Comparison of ENCODE assay signal across 1 cellular context in the genomic region with DNA sequence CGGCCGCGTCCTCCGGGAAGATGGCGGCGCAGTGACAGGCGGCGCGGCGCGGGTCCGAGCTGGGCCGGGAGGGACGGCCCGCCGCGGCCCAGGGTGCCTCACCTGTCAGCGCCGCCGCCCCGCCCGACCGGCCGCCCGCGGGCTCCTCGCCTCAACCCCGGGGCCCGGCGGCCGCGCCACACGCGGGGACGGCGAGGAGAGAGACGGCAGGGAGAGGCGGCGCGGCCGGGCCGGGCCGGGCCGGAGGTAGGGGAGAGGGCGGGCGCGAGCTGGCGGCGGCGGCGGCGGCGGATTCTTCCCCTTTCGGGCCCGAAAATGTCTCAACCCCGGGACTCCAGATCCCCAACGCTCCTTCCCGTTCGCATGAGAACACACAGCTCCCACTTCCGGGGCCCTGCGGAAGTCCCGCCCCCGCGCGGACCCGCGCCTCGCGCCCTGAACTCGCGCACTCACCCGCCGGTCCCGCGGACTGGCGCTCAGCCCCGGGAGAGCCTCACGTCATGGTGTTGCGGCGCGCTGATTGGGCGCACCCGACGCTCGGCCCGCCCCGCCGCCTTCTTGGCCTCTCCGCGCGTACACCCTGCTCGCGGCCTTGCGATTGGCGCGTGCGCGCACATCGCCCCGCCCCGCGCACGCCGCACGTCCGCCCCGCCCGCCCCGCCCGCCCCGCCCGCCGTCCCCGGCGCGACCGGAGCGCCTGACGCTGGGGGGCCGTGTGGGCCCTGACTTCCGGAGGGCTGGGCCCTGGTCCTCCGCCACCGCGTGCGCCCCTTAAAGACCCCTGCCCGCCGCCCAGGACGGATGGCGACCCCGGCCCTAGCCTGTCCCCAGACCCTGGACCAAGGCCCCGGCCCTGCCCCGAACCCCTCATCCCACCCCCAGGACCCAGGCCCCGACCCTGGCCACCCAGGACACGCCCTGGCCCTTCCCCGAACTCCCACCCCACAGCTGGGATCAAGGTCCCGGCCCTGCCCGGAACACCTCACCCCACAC.
TF ChIP-seq lines count a peak whose summit lies in the region.

A gene (minus strand): TSS at position 380 of the 993 bp plus-strand sequence. CDS start 45,984 bp downstream, outside the sequence.

TF ChIP-seq in HepG2, 621 proteins besides CTCF, POLR2A, EP300 and RAD21 (continued from another document and continues in another):
- no peak for TF ChIP-seq ZNF75D (CRISPR knock-in tag; IDR thresholded peaks at IDR 0.05; ENCODE audit: borderline replicate concordance)
- TF ChIP-seq, protein P1, sequence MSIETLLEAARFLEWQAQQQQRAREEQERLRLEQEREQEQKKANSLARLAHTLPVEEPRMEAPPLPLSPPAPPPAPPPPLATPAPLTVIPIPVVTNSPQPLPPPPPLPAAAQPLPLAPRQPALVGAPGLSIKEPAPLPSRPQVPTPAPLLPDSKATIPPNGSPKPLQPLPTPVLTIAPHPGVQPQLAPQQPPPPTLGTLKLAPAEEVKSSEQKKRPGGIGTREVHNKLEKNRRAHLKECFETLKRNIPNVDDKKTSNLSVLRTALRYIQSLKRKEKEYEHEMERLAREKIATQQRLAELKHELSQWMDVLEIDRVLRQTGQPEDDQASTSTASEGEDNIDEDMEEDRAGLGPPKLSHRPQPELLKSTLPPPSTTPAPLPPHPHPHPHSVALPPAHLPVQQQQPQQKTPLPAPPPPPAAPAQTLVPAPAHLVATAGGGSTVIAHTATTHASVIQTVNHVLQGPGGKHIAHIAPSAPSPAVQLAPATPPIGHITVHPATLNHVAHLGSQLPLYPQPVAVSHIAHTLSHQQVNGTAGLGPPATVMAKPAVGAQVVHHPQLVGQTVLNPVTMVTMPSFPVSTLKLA (IDR thresholded peaks at IDR 0.05) = 0 out of 2 replicates have a peak, but pooled peaks have one; percentile 15
- no peak for TF ChIP-seq ZNF530 (CRISPR knock-in tag; IDR thresholded peaks at IDR 0.05; ENCODE audit: low read depth)
- TF ChIP-seq TAF1 (CRISPR knock-in tag; IDR thresholded peaks at IDR 0.05) = peak; percentile 58
- TF ChIP-seq, protein P2, sequence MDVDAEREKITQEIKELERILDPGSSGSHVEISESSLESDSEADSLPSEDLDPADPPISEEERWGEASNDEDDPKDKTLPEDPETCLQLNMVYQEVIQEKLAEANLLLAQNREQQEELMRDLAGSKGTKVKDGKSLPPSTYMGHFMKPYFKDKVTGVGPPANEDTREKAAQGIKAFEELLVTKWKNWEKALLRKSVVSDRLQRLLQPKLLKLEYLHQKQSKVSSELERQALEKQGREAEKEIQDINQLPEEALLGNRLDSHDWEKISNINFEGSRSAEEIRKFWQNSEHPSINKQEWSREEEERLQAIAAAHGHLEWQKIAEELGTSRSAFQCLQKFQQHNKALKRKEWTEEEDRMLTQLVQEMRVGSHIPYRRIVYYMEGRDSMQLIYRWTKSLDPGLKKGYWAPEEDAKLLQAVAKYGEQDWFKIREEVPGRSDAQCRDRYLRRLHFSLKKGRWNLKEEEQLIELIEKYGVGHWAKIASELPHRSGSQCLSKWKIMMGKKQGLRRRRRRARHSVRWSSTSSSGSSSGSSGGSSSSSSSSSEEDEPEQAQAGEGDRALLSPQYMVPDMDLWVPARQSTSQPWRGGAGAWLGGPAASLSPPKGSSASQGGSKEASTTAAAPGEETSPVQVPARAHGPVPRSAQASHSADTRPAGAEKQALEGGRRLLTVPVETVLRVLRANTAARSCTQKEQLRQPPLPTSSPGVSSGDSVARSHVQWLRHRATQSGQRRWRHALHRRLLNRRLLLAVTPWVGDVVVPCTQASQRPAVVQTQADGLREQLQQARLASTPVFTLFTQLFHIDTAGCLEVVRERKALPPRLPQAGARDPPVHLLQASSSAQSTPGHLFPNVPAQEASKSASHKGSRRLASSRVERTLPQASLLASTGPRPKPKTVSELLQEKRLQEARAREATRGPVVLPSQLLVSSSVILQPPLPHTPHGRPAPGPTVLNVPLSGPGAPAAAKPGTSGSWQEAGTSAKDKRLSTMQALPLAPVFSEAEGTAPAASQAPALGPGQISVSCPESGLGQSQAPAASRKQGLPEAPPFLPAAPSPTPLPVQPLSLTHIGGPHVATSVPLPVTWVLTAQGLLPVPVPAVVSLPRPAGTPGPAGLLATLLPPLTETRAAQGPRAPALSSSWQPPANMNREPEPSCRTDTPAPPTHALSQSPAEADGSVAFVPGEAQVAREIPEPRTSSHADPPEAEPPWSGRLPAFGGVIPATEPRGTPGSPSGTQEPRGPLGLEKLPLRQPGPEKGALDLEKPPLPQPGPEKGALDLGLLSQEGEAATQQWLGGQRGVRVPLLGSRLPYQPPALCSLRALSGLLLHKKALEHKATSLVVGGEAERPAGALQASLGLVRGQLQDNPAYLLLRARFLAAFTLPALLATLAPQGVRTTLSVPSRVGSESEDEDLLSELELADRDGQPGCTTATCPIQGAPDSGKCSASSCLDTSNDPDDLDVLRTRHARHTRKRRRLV (CRISPR knock-in tag; IDR thresholded peaks at IDR 0.05) = no peak
- no peak for TF ChIP-seq NR2F6 (IDR thresholded peaks at IDR 0.05)
- no peak; the same call in 1 of the 2 replicates for TF ChIP-seq NR2F6 (CRISPR knock-in tag; IDR thresholded peaks at IDR 0.05)
- TF ChIP-seq ZNF672 (CRISPR knock-in tag; IDR thresholded peaks at IDR 0.05) = no peak
- no peak for TF ChIP-seq ZNF253 (CRISPR knock-in tag; IDR thresholded peaks at IDR 0.05; ENCODE audit: borderline replicate concordance)
- no peak for TF ChIP-seq ZNF816 (CRISPR knock-in tag; IDR thresholded peaks at IDR 0.05; ENCODE audit: borderline replicate concordance)
- TF ChIP-seq, protein P3, sequence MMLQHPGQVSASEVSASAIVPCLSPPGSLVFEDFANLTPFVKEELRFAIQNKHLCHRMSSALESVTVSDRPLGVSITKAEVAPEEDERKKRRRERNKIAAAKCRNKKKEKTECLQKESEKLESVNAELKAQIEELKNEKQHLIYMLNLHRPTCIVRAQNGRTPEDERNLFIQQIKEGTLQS (CRISPR knock-in tag; IDR thresholded peaks at IDR 0.05) = no peak
- TF ChIP-seq, protein P4, sequence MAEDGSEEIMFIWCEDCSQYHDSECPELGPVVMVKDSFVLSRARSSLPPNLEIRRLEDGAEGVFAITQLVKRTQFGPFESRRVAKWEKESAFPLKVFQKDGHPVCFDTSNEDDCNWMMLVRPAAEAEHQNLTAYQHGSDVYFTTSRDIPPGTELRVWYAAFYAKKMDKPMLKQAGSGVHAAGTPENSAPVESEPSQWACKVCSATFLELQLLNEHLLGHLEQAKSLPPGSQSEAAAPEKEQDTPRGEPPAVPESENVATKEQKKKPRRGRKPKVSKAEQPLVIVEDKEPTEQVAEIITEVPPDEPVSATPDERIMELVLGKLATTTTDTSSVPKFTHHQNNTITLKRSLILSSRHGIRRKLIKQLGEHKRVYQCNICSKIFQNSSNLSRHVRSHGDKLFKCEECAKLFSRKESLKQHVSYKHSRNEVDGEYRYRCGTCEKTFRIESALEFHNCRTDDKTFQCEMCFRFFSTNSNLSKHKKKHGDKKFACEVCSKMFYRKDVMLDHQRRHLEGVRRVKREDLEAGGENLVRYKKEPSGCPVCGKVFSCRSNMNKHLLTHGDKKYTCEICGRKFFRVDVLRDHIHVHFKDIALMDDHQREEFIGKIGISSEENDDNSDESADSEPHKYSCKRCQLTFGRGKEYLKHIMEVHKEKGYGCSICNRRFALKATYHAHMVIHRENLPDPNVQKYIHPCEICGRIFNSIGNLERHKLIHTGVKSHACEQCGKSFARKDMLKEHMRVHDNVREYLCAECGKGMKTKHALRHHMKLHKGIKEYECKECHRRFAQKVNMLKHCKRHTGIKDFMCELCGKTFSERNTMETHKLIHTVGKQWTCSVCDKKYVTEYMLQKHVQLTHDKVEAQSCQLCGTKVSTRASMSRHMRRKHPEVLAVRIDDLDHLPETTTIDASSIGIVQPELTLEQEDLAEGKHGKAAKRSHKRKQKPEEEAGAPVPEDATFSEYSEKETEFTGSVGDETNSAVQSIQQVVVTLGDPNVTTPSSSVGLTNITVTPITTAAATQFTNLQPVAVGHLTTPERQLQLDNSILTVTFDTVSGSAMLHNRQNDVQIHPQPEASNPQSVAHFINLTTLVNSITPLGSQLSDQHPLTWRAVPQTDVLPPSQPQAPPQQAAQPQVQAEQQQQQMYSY (CRISPR knock-in tag; IDR thresholded peaks at IDR 0.05) = peak; percentile 26; the same call in 1 of the 2 replicates
- TF ChIP-seq, protein P5, sequence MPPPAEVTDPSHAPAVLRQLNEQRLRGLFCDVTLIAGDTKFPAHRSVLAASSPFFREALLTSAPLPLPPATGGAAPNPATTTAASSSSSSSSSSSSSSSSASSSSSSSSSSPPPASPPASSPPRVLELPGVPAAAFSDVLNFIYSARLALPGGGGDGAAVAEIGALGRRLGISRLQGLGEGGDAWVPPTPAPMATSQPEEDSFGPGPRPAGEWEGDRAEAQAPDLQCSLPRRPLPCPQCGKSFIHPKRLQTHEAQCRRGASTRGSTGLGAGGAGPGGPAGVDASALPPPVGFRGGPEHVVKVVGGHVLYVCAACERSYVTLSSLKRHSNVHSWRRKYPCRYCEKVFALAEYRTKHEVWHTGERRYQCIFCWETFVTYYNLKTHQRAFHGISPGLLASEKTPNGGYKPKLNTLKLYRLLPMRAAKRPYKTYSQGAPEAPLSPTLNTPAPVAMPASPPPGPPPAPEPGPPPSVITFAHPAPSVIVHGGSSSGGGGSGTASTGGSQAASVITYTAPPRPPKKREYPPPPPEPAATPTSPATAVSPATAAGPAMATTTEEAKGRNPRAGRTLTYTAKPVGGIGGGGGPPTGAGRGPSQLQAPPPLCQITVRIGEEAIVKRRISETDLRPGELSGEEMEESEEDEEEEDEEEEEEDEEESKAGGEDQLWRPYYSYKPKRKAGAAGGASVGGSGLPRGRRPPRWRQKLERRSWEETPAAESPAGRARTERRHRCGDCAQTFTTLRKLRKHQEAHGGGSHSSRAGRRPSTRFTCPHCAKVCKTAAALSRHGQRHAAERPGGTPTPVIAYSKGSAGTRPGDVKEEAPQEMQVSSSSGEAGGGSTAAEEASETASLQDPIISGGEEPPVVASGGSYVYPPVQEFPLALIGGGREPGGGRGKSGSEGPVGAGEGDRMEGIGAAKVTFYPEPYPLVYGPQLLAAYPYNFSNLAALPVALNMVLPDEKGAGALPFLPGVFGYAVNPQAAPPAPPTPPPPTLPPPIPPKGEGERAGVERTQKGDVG (CRISPR knock-in tag; IDR thresholded peaks at IDR 0.05; ENCODE audit: borderline replicate concordance) = no peak
- TF ChIP-seq, protein P6, sequence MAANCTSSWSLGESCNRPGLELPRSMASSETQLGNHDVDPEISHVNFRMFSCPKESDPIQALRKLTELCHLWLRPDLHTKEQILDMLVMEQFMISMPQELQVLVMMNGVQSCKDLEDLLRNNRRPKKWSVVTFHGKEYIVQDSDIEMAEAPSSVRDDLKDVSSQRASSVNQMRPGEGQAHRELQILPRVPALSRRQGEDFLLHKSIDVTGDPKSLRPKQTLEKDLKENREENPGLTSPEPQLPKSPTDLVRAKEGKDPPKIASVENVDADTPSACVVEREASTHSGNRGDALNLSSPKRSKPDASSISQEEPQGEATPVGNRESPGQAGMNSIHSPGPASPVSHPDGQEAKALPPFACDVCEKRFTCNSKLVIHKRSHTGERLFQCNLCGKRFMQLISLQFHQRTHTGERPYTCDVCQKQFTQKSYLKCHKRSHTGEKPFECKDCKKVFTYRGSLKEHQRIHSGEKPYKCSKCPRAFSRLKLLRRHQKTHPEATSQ (CRISPR knock-in tag; IDR thresholded peaks at IDR 0.05; ENCODE audit: borderline replicate concordance) = no peak
- TF ChIP-seq, protein P7, sequence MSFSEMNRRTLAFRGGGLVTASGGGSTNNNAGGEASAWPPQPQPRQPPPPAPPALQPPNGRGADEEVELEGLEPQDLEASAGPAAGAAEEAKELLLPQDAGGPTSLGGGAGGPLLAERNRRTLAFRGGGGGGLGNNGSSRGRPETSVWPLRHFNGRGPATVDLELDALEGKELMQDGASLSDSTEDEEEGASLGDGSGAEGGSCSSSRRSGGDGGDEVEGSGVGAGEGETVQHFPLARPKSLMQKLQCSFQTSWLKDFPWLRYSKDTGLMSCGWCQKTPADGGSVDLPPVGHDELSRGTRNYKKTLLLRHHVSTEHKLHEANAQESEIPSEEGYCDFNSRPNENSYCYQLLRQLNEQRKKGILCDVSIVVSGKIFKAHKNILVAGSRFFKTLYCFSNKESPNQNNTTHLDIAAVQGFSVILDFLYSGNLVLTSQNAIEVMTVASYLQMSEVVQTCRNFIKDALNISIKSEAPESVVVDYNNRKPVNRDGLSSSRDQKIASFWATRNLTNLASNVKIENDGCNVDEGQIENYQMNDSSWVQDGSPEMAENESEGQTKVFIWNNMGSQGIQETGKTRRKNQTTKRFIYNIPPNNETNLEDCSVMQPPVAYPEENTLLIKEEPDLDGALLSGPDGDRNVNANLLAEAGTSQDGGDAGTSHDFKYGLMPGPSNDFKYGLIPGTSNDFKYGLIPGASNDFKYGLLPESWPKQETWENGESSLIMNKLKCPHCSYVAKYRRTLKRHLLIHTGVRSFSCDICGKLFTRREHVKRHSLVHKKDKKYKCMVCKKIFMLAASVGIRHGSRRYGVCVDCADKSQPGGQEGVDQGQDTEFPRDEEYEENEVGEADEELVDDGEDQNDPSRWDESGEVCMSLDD (CRISPR knock-in tag; IDR thresholded peaks at IDR 0.05; ENCODE audit: borderline replicate concordance) = no peak
- no peak for TF ChIP-seq ZSCAN31 (CRISPR knock-in tag; IDR thresholded peaks at IDR 0.05; ENCODE audit: low read depth)
- TF ChIP-seq THAP11 (CRISPR knock-in tag; IDR thresholded peaks at IDR 0.05) = peak; percentile 79
- TF ChIP-seq ZNF629 (CRISPR knock-in tag; conservative IDR thresholded peaks at IDR 0.05) = no peak
- TF ChIP-seq AHR (CRISPR knock-in tag; IDR thresholded peaks at IDR 0.05) = no peak
- no peak for TF ChIP-seq ZNF337 (CRISPR knock-in tag; IDR thresholded peaks at IDR 0.05; ENCODE audit: borderline replicate concordance, low read depth)
- TF ChIP-seq, protein P8, sequence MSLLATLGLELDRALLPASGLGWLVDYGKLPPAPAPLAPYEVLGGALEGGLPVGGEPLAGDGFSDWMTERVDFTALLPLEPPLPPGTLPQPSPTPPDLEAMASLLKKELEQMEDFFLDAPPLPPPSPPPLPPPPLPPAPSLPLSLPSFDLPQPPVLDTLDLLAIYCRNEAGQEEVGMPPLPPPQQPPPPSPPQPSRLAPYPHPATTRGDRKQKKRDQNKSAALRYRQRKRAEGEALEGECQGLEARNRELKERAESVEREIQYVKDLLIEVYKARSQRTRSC (CRISPR knock-in tag; IDR thresholded peaks at IDR 0.05; ENCODE audit: low read depth) = no peak
- no peak for TF ChIP-seq CREM (IDR thresholded peaks at IDR 0.05)
- TF ChIP-seq CREM (CRISPR knock-in tag; IDR thresholded peaks at IDR 0.05) = no peak
- TF ChIP-seq ZEB1 (IDR thresholded peaks at IDR 0.05; ENCODE audit: insufficient replicate concordance, low read depth) = no peak
- no peak for TF ChIP-seq JUN (CRISPR knock-in tag; IDR thresholded peaks at IDR 0.05)
- no peak for TF ChIP-seq ZNF772 (CRISPR knock-in tag; IDR thresholded peaks at IDR 0.05)
- no peak for TF ChIP-seq ZNF138 (CRISPR knock-in tag; IDR thresholded peaks at IDR 0.05; ENCODE audit: low read depth)
- TF ChIP-seq ZNF746 (CRISPR knock-in tag; IDR thresholded peaks at IDR 0.05) = no peak
- TF ChIP-seq ZNF570 (CRISPR knock-in tag; IDR thresholded peaks at IDR 0.05; ENCODE audit: borderline replicate concordance) = no peak
- no peak for TF ChIP-seq MIXL1 (CRISPR knock-in tag; IDR thresholded peaks at IDR 0.05)
- TF ChIP-seq ZNF101 (CRISPR knock-in tag; IDR thresholded peaks at IDR 0.05; ENCODE audit: borderline replicate concordance, low read depth) = no peak
- no peak for TF ChIP-seq EHMT2 (IDR thresholded peaks at IDR 0.05; ENCODE audit: borderline replicate concordance, low read depth, low read length)
- TF ChIP-seq PHF21A (CRISPR knock-in tag; IDR thresholded peaks at IDR 0.05) = no peak
- no peak for TF ChIP-seq PAF1 (CRISPR knock-in tag; IDR thresholded peaks at IDR 0.05)
- no peak for TF ChIP-seq KDM4B (CRISPR knock-in tag; IDR thresholded peaks at IDR 0.05)
- TF ChIP-seq TP53 (CRISPR knock-in tag; conservative IDR thresholded peaks at IDR 0.05) = no peak
- TF ChIP-seq ZSCAN9 (CRISPR knock-in tag; IDR thresholded peaks at IDR 0.05; ENCODE audit: borderline replicate concordance) = no peak
- no peak for TF ChIP-seq ZNF451 (CRISPR knock-in tag; IDR thresholded peaks at IDR 0.05)
- TF ChIP-seq ZNF496 (CRISPR knock-in tag; IDR thresholded peaks at IDR 0.05; ENCODE audit: insufficient replicate concordance) = no peak
- TF ChIP-seq SETDB1 (CRISPR knock-in tag; IDR thresholded peaks at IDR 0.05; ENCODE audit: borderline replicate concordance) = no peak
